8 cellular contexts compared by ENCODE assay signal in genomic region chr14:101875726-101876268, GRCh38.
DNase-seq lines count a peak whose midpoint lies in the region; ATAC-seq and TF ChIP-seq lines count a peak whose summit lies in the region.

No MANE protein-coding gene starts in this region.

- H3K27ac Mint-ChIP-seq in activated T-helper 1 cell treated with anti-CD3 and anti-CD28 coated beads, Interleukin-12 subunit alpha, Interleukin-12 subunit beta, Interleukin-2, Interleukin-4 antibody, amounts not matched to agents 30 ng/mL and 10 ng/mL and 1 ng/mL, durations not matched to agents 14 hours and 24 hours and 36 hours: peak overlapping the region; percentile 81

- H3K36me3 ChIP-seq in sigmoid colon: no peaks in the 10 kb centered on the region

- H3K9me3 Mint-ChIP-seq in activated T-helper 1 cell treated with anti-CD3 and anti-CD28 coated beads, Interleukin-12 subunit alpha, Interleukin-12 subunit beta, Interleukin-2, Interleukin-4 antibody, amounts not matched to agents 30 ng/mL and 10 ng/mL and 1 ng/mL, durations not matched to agents 14 hours and 24 hours and 36 hours: no peaks in the 10 kb centered on the region

- no peak for TF ChIP-seq EP300 in sigmoid colon (IDR thresholded peaks at IDR 0.05)

- intact Hi-C loops in activated T-helper 1 cell treated with anti-CD3 and anti-CD28 coated beads, Interleukin-12 subunit alpha, Interleukin-12 subunit beta, Interleukin-2, Interleukin-4 antibody, amounts not matched to agents 30 ng/mL and 10 ng/mL and 1 ng/mL, durations not matched to agents 14 hours and 24 hours and 36 hours (cut with micrococcal nuclease): loop anchor here (1.0 to 5.0 kb wide), 5 partner anchors 33 to 169 kb away; no protein-coding TSS in a partner anchor
- intact Hi-C loops in sigmoid colon (cut with DNase I): loop anchor here (5.0 kb wide), 2 partner anchors 63 to 103 kb away; no protein-coding TSS in a partner anchor
- intact Hi-C loops in sciatic nerve (cut with DNase I): no loop called here

- H3K27ac ChIP-seq in sigmoid colon: peak overlapping the region; percentile 8 to 85 (median 76)

- no peak for DNase-seq in activated T-helper 1 cell treated with anti-CD3 and anti-CD28 coated beads, Interleukin-12 subunit alpha, Interleukin-12 subunit beta, Interleukin-2, Interleukin-4 antibody, amounts not matched to agents 30 ng/mL and 10 ng/mL and 1 ng/mL, durations not matched to agents 14 hours and 24 hours and 36 hours (ENCODE audit: low spot score)
- DNase-seq in sigmoid colon (no peak), HK-2 (ENCODE audit: unreplicated experiment) (no peak), sciatic nerve (ENCODE audit: low spot score) (no peak), kidney glomerular epithelial cell (lab: John Stamatoyannopoulos, UW) (no peak)
- DNase-seq in stimulated activated CD4-positive, alpha-beta T cell treated with anti-CD3 and anti-CD28 coated beads, Interleukin-4, amount 100 ng/mL, for 1 hour: no peak

- peak overlapping the region; percentile 65 for H3K4me3 Mint-ChIP-seq in activated T-helper 1 cell treated with anti-CD3 and anti-CD28 coated beads, Interleukin-12 subunit alpha, Interleukin-12 subunit beta, Interleukin-2, Interleukin-4 antibody, amounts not matched to agents 30 ng/mL and 10 ng/mL and 1 ng/mL, durations not matched to agents 14 hours and 24 hours and 36 hours

- peaks cover 0 to 77% (median 58%) of the 10 kb centered on the region in 4 donors for H3K4me1 ChIP-seq in sigmoid colon

- 44 to 45% methylated on average over 6 of the region's 6 CpGs for WGBS in sigmoid colon, 2 donors

- H3K27me3 Mint-ChIP-seq in activated T-helper 1 cell treated with anti-CD3 and anti-CD28 coated beads, Interleukin-12 subunit alpha, Interleukin-12 subunit beta, Interleukin-2, Interleukin-4 antibody, amounts not matched to agents 30 ng/mL and 10 ng/mL and 1 ng/mL, durations not matched to agents 14 hours and 24 hours and 36 hours (ENCODE audit: insufficient read depth): no peaks in the 10 kb centered on the region

- peaks cover 88% of the 10 kb centered on the region for H3K4me1 Mint-ChIP-seq in activated T-helper 1 cell treated with anti-CD3 and anti-CD28 coated beads, Interleukin-12 subunit alpha, Interleukin-12 subunit beta, Interleukin-2, Interleukin-4 antibody, amounts not matched to agents 30 ng/mL and 10 ng/mL and 1 ng/mL, durations not matched to agents 14 hours and 24 hours and 36 hours (ENCODE audit: low read depth)

- peaks cover 26% of the 10 kb centered on the region for H3K36me3 Mint-ChIP-seq in activated T-helper 1 cell treated with anti-CD3 and anti-CD28 coated beads, Interleukin-12 subunit alpha, Interleukin-12 subunit beta, Interleukin-2, Interleukin-4 antibody, amounts not matched to agents 30 ng/mL and 10 ng/mL and 1 ng/mL, durations not matched to agents 14 hours and 24 hours and 36 hours (ENCODE audit: low read depth)

- TF ChIP-seq CTCF in sigmoid colon (IDR thresholded peaks at IDR 0.05): no peak

- no peak for TF ChIP-seq POLR2A in sigmoid colon (IDR thresholded peaks at IDR 0.05)

- no peaks in the 10 kb centered on the region for H3K9me3 ChIP-seq in sigmoid colon

- H3K4me3 ChIP-seq in sigmoid colon: no peak overlapping the region

- no peaks in the 10 kb centered on the region for H3K27me3 ChIP-seq in sigmoid colon

- ATAC-seq in GM19324 (IDR thresholded peaks at IDR 0.05; ENCODE audit: low FRiP score, unreplicated experiment) (peak; percentile 43), HG02973 (IDR thresholded peaks at IDR 0.05; ENCODE audit: unreplicated experiment) (peak; percentile 35), sciatic nerve (no peak)
